14 cellular contexts compared by ENCODE assay signal in the genomic region with DNA sequence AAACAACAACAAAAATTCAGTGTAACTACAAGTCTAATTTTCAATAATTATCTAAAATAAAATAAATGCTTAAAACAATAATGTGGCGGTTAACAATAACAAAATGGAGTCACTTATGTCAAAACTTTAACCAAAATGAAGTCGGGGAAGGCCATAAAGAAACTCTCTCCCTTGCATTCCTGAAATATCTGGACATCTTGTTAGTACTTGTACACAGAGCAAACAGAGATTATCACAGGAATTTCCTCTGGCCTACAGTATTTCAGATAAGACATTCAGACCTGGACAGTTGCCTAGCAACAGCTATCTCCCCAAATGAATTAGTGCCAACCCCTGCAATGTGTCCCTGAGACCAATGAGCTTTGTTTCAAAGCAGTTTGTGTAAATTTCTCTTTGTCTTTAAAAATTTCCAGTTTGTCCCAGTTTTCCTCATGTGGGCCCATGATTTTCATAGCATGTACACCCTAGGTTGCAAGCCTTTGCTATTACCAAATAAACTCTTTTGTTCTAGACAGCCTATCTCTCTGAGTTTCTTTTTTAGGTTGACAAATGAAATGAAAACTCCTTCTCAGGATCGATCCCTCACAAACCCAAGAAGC.
A peak's percentile ranks its signal among the peaks of the same experiment; 100 is the strongest.
DNase-seq lines count a peak whose midpoint lies in the region; ATAC-seq and TF ChIP-seq lines count a peak whose summit lies in the region.
"Had no signal": no experiment of that assay in that cellular context is flagged by ENCODE, and none has a peak within 500 bp of the region (broad histone marks: within the 10 kb centered on the region; RNA-seq: fewer than 3 reads in every experiment).

No MANE protein-coding gene starts in this region.

- WGBS in mesendoderm (ENCODE audit: extremely low coverage, insufficient coverage, low lambda C conversion rate) = no CpG with 5 or more reads among the region's 3 CpGs
- WGBS in H9 (ENCODE audit: extremely low coverage, insufficient read length, low lambda C conversion rate) = no CpG with 5 or more reads among the region's 3 CpGs

- H3K36me3 Mint-ChIP-seq in endothelial cell (ENCODE audit: low read depth, unreplicated experiment) = peaks cover 11% of the 10 kb centered on the region
- H3K36me3 Mint-ChIP-seq in H9 (ENCODE audit: insufficient read depth in 1 of 3, low read depth in 3 of 3) = peaks cover 2 to 15% (median 7%) of the 10 kb centered on the region in 3 experiments

- BruUV-seq in Panc1 (replicated peaks; lab: Mats Ljungman, UMichigan) = no TSS peak

- H3K27me3 Mint-ChIP-seq in endothelial cell (ENCODE audit: unreplicated experiment) (peaks cover 3% of the 10 kb centered on the region), H9 (ENCODE audit: low read depth) (no peaks in the 10 kb centered on the region; the same call in 1 of the 2 replicates)
- H3K27me3 Mint-ChIP-seq: activated B cell treated with CpG ODN at 0.5 μM for 24 hours; activated naive CD4-positive, alpha-beta T cell treated with anti-CD3 and anti-CD28 coated beads, Interleukin-2, amount 10 ng/mL, durations not matched to agents 7 days and 5 days had no signal

- CTCF ChIA-PET in Panc1 (lab: Charles Lee) = interaction anchor here (0.6 kb wide), 1 partner anchor 11 kb away, joined by 3 read pairs; no protein-coding TSS in a partner anchor

- H2BK120ac ChIP-seq in mesendoderm (ENCODE audit: low read depth, low read length) = no peak overlapping the region
- no peak overlapping the region for H2BK120ac ChIP-seq in H9 (ENCODE audit: low read depth, low read length, poor library complexity, severe bottlenecking)

- no peaks in the 10 kb centered on the region for H4K20me1 ChIP-seq in H9 (ENCODE audit: control insufficient read depth, insufficient read depth, insufficient read length)
- H4K20me1 ChIP-seq: BLaER1 treated with 17β-estradiol and CSF1 and Interleukin-3, amounts not matched to agents 10 nM and 100 nM had no signal

- peak overlapping the region; percentile 74; the same call in 1 of the 2 replicates for H3K27ac ChIP-seq in Panc1 (ENCODE audit: low read length)
- H3K27ac ChIP-seq in mesendoderm (ENCODE audit: low read depth, low read length) = no peak overlapping the region
- no peak overlapping the region for H3K27ac ChIP-seq in H9 (ENCODE audit: insufficient read length, low read depth, low read length)
- H3K27ac ChIP-seq: BLaER1 treated with 17β-estradiol and CSF1 and Interleukin-3, amounts not matched to agents 10 nM and 100 nM; esophagus muscularis mucosa had no signal

- H3K9me3 ChIP-seq in Panc1 (ENCODE audit: control insufficient read depth, insufficient read depth, low read depth, low read length) = peaks cover 2% of the 10 kb centered on the region
- H3K9me3 ChIP-seq in H9 (ENCODE audit: control insufficient read depth, low read depth, low read length) = no peaks in the 10 kb centered on the region

- no peak overlapping the region for H3K23ac ChIP-seq in mesendoderm (ENCODE audit: low read length)
- H3K23ac ChIP-seq in H9 (ENCODE audit: insufficient read length, low read depth, low read length) = no peak overlapping the region

- H2BK20ac ChIP-seq in H9 (ENCODE audit: low read depth, low read length, poor library complexity, severe bottlenecking) = no peak overlapping the region

- in situ Hi-C loops in Panc1 (cut with HindIII; ENCODE audit: low pct_unique_long_range_greater_than_20kb, low sequenced_read_pairs) = no loop called here

- H3K9me3 Mint-ChIP-seq in endothelial cell (ENCODE audit: unreplicated experiment) (no peaks in the 10 kb centered on the region), H9 (peaks cover 5% of the 10 kb centered on the region in 2 experiments; a peak in 4 of 5 replicates)

- no peaks in the 10 kb centered on the region for H3K23me2 ChIP-seq in H9 (ENCODE audit: insufficient read length, low read depth, low read length, poor library complexity, severe bottlenecking)

- H3K4me3 ChIP-seq in Panc1 (ENCODE audit: low read depth in 2 of 2, low read length in 2 of 2) (no peak overlapping the region), mesendoderm (ENCODE audit: low read length) (no peak overlapping the region)
- H3K4me3 ChIP-seq: BLaER1 treated with 17β-estradiol and CSF1 and Interleukin-3, amounts not matched to agents 10 nM and 100 nM; esophagus muscularis mucosa; mucosa of descending colon had no signal

- intact Hi-C loops in Panc1 (cut with micrococcal nuclease; ENCODE audit: unreplicated experiment) = loop anchor here (10.0 kb wide), 1 partner anchor 1212 kb away; no protein-coding TSS in a partner anchor

- H3K4me1 ChIP-seq in Panc1 (ENCODE audit: control insufficient read depth, insufficient read depth, low read length) = peaks cover 14% of the 10 kb centered on the region
- peaks cover 2% of the 10 kb centered on the region for H3K4me1 ChIP-seq in mesendoderm (ENCODE audit: control insufficient read depth, low read depth, low read length)
- H3K4me1 ChIP-seq in H9 (ENCODE audit: insufficient read depth, low read length) = 0 out of 2 replicates have a peak, but pooled peaks cover 2% of the 10 kb centered on the region
- H3K4me1 ChIP-seq: BLaER1 treated with 17β-estradiol and CSF1 and Interleukin-3, amounts not matched to agents 10 nM and 100 nM had no signal

- H3K4ac ChIP-seq in mesendoderm (ENCODE audit: low read depth, low read length) = no peak overlapping the region
- no peak overlapping the region for H3K4ac ChIP-seq in H9 (ENCODE audit: low read depth, low read length)

- H3K14ac ChIP-seq in H9 (ENCODE audit: insufficient read depth, low read length) = no peak overlapping the region

- no peak overlapping the region for H2BK12ac ChIP-seq in H9 (ENCODE audit: insufficient read length, low read depth, low read length)

- H3K36me3 ChIP-seq in Panc1 (ENCODE audit: control insufficient read depth, insufficient read depth, low read length) (no peaks in the 10 kb centered on the region), mesendoderm (ENCODE audit: control insufficient read depth, insufficient read depth, low read length) (no peaks in the 10 kb centered on the region)

- H3T11ph ChIP-seq in H9 (ENCODE audit: low read length) = no peak overlapping the region

- no peak overlapping the region for H2AFZ ChIP-seq in H9 (ENCODE audit: low read length)

- peak; percentile 84 for ATAC-seq in Panc1
- ATAC-seq: mucosa of descending colon had no signal

- H3K56ac ChIP-seq in mesendoderm (ENCODE audit: low read length) (peak overlapping the region; percentile 17), H9 (ENCODE audit: insufficient read length, low read depth, low read length) (no peak overlapping the region)

- H2BK5ac ChIP-seq in mesendoderm (ENCODE audit: low read length) (no peak overlapping the region), H9 (ENCODE audit: insufficient read length, low read length) (no peak overlapping the region)

- H4K8ac ChIP-seq in mesendoderm (ENCODE audit: low read depth, low read length) (no peak overlapping the region), H9 (replicated peaks; ENCODE audit: insufficient read length, low read depth, low read length) (no peak overlapping the region)

- H4K5ac ChIP-seq in mesendoderm (ENCODE audit: low read length) (no peak overlapping the region), H9 (ENCODE audit: insufficient read length, low read depth, low read length) (no peak overlapping the region)

- H4K91ac ChIP-seq in H9 (ENCODE audit: insufficient read length, low read depth, low read length) = no peak overlapping the region

- H3K4me2 ChIP-seq in mesendoderm (ENCODE audit: low read length) (no peak overlapping the region), H9 (ENCODE audit: insufficient read depth, insufficient read length, low read length) (no peak overlapping the region)
- H3K4me2 ChIP-seq: BLaER1 treated with 17β-estradiol and CSF1 and Interleukin-3, amounts not matched to agents 10 nM and 100 nM had no signal

- TF ChIP-seq CTCF in Panc1 (IDR thresholded peaks at IDR 0.05) (no peak), endothelial cell (IDR thresholded peaks at IDR 0.05; ENCODE audit: unreplicated experiment) (no peak), H9 (conservative IDR thresholded peaks at IDR 0.05) (no peak)

- no peaks in the 10 kb centered on the region for H3K27me3 ChIP-seq in Panc1 (ENCODE audit: control insufficient read depth, insufficient read depth, low read length)
- H3K27me3 ChIP-seq in mesendoderm (ENCODE audit: insufficient read depth, low read length, poor library complexity) = no peaks in the 10 kb centered on the region
- H3K27me3 ChIP-seq in H9 (ENCODE audit: insufficient read depth, low read length) = no peaks in the 10 kb centered on the region
- H3K27me3 ChIP-seq: BLaER1 treated with 17β-estradiol and CSF1 and Interleukin-3, amounts not matched to agents 10 nM and 100 nM; esophagus muscularis mucosa had no signal

- H3K18ac ChIP-seq in mesendoderm (ENCODE audit: low read length) (no peak overlapping the region), H9 (ENCODE audit: insufficient read length, low read depth, low read length) (no peak overlapping the region)

- H3K9ac ChIP-seq in mesendoderm (ENCODE audit: low read length) = no peak overlapping the region
- H3K9ac ChIP-seq in H9 (ENCODE audit: extremely low read depth, insufficient read length, low read length) = no peak overlapping the region
- H3K9ac ChIP-seq: BLaER1 treated with 17β-estradiol and CSF1 and Interleukin-3, amounts not matched to agents 10 nM and 100 nM had no signal

- H3K4me3 Mint-ChIP-seq in endothelial cell (ENCODE audit: unreplicated experiment) (no peak overlapping the region), H9 (no peak overlapping the region)
- H3K4me3 Mint-ChIP-seq: activated B cell treated with CpG ODN at 0.5 μM for 24 hours; activated naive CD4-positive, alpha-beta T cell treated with anti-CD3 and anti-CD28 coated beads, Interleukin-2, amount 10 ng/mL, durations not matched to agents 7 days and 5 days had no signal

- DNase-seq in DMS 273 treated with DMSO at 0.1 percent for 48 hours (lab: John Stamatoyannopoulos, UW) = peak; percentile 44
- DNase-seq in Panc1 (ENCODE audit: low read depth, low spot score) = no peak
- DNase-seq in endothelial cell (ENCODE audit: low spot score) = peak; percentile 23
- peak; percentile 94 for DNase-seq in mesendoderm
- DNase-seq in NCI-H2107 treated with DMSO at 0.1 percent for 48 hours (lab: John Stamatoyannopoulos, UW; ENCODE audit: unreplicated experiment) = no peak
- no peak for DNase-seq in stimulated activated CD8-positive, alpha-beta memory T cell treated with anti-CD3 and anti-CD28 coated beads, Interleukin-4, amount 100 ng/mL, for 48 hours
- DNase-seq in anterior cingulate cortex (lab: John Stamatoyannopoulos, UW) = no peak
- no peak for DNase-seq in H9
- DNase-seq: activated B cell treated with CpG ODN at 0.5 μM for 24 hours; activated naive CD4-positive, alpha-beta T cell treated with anti-CD3 and anti-CD28 coated beads, Interleukin-2, amount 10 ng/mL, durations not matched to agents 7 days and 5 days; mucosa of descending colon; stimulated activated CD4-positive, alpha-beta T cell treated with anti-CD3 and anti-CD28 coated beads, Interleukin-15, amount 100 ng/mL, for 24 hours had no signal

- H3K79me1 ChIP-seq in mesendoderm (ENCODE audit: low read length) (no peaks in the 10 kb centered on the region), H9 (ENCODE audit: insufficient read depth, low read depth, low read length, poor library complexity, severe bottlenecking) (no peaks in the 10 kb centered on the region)

- POLR2A ChIA-PET in Panc1 (lab: Charles Lee) = no interaction called here

- H2AK5ac ChIP-seq in mesendoderm (ENCODE audit: low read length) (no peak overlapping the region), H9 (ENCODE audit: insufficient read length, low read length) (no peak overlapping the region)

- H2BK15ac ChIP-seq in mesendoderm (replicated peaks; ENCODE audit: low read depth) = no peak overlapping the region
- no peak overlapping the region for H2BK15ac ChIP-seq in H9 (ENCODE audit: low read depth, low read length)

- H3K27ac Mint-ChIP-seq in endothelial cell (ENCODE audit: unreplicated experiment) (peak overlapping the region; percentile 96), H9 (no peak overlapping the region)
- H3K27ac Mint-ChIP-seq: activated B cell treated with CpG ODN at 0.5 μM for 24 hours; activated naive CD4-positive, alpha-beta T cell treated with anti-CD3 and anti-CD28 coated beads, Interleukin-2, amount 10 ng/mL, durations not matched to agents 7 days and 5 days had no signal

- H3K79me2 ChIP-seq in mesendoderm (ENCODE audit: control insufficient read depth, insufficient read depth, low read length) (no peaks in the 10 kb centered on the region), H9 (ENCODE audit: insufficient read depth, low read length) (no peaks in the 10 kb centered on the region)

- H3K4me1 Mint-ChIP-seq in endothelial cell (ENCODE audit: unreplicated experiment) (peaks cover 22% of the 10 kb centered on the region), H9 (peaks cover 10 to 14% of the 10 kb centered on the region in 2 experiments)
- H3K4me1 Mint-ChIP-seq: activated B cell treated with CpG ODN at 0.5 μM for 24 hours; activated naive CD4-positive, alpha-beta T cell treated with anti-CD3 and anti-CD28 coated beads, Interleukin-2, amount 10 ng/mL, durations not matched to agents 7 days and 5 days had no signal

Comparison
In these comparisons a context has a peak if more than half of its experiments do, and no peak if none do; other contexts are left out.
1. DNase-seq: peak in DMS 273 treated with DMSO at 0.1 percent for 48 hours (single experiment), endothelial cell (single experiment) and mesendoderm (single experiment); none in Panc1 (single experiment), NCI-H2107 treated with DMSO at 0.1 percent for 48 hours (single experiment), stimulated activated CD8-positive, alpha-beta memory T cell treated with anti-CD3 and anti-CD28 coated beads, Interleukin-4, amount 100 ng/mL, for 48 hours (single experiment), anterior cingulate cortex (0 of 58) and H9 (single experiment).